18 cellular contexts compared by ENCODE assay signal in genomic region chr3:141321109-141321497, GRCh38. TPM values are rescaled to one million over a fixed set of nuclear protein-coding genes. Genes with fewer than 3 reads are reported as not detected.
DNase-seq lines count a peak whose midpoint lies in the region; ATAC-seq lines count a peak whose summit lies in the region.
"Had no signal": no experiment of that assay in that cellular context is flagged by ENCODE, and none has a peak within 500 bp of the region (broad histone marks: within the 10 kb centered on the region; RNA-seq: fewer than 3 reads in every experiment).

No MANE protein-coding gene starts in this region.

- H3K4me3 Mint-ChIP-seq in activated naive CD4-positive, alpha-beta T cell treated with anti-CD3 and anti-CD28 coated beads, Interleukin-2, amount 50 U/mL, for 24 hours: no peak overlapping the region
- H3K4me3 Mint-ChIP-seq in T-cell: peak overlapping the region in 1 of 3 donors; percentile 66
- peak overlapping the region in 1 of 2 donors; percentile 12 for H3K4me3 Mint-ChIP-seq in stimulated activated naive CD8-positive, alpha-beta T cell treated with anti-CD3 and anti-CD28 coated beads, Interleukin-15, amount 100 ng/mL, for 72 hours
- H3K4me3 Mint-ChIP-seq: activated T-cell treated with anti-CD3 and anti-CD28 coated beads, Interleukin-2, amount 50 U/mL, for 4 hours; WTC11 had no signal

- peak overlapping the region; percentile 88 for H3K27ac Mint-ChIP-seq in activated naive CD4-positive, alpha-beta T cell treated with anti-CD3 and anti-CD28 coated beads, Interleukin-2, amount 50 U/mL, for 24 hours
- H3K27ac Mint-ChIP-seq in T-cell: peak overlapping the region; percentile 95 to 98
- H3K27ac Mint-ChIP-seq in stimulated activated naive CD8-positive, alpha-beta T cell treated with anti-CD3 and anti-CD28 coated beads, Interleukin-15, amount 100 ng/mL, for 72 hours: peak overlapping the region; percentile 14 to 27
- H3K27ac Mint-ChIP-seq: WTC11 had no signal

- H3K9me3 Mint-ChIP-seq in activated naive CD4-positive, alpha-beta T cell treated with anti-CD3 and anti-CD28 coated beads, Interleukin-2, amount 50 U/mL, for 24 hours: peaks cover 7% of the 10 kb centered on the region
- peaks cover 0 to 5% (median 3%) of the 10 kb centered on the region in 3 donors for H3K9me3 Mint-ChIP-seq in T-cell
- H3K9me3 Mint-ChIP-seq in stimulated activated naive CD8-positive, alpha-beta T cell treated with anti-CD3 and anti-CD28 coated beads, Interleukin-15, amount 100 ng/mL, for 72 hours: peaks cover 7 to 37% of the 10 kb centered on the region in 2 donors

- ATAC-seq in T-cell (replicated peaks in 1 of 4): peak; percentile 36 to 63 (median 50)
- ATAC-seq in esophagus mucosa: peak; percentile 17
- ATAC-seq in stimulated activated naive CD8-positive, alpha-beta T cell treated with anti-CD3 and anti-CD28 coated beads, Interleukin-15, amount 100 ng/mL, for 72 hours: no peak
- ATAC-seq in activated CD4-positive, CD25-positive, alpha-beta regulatory T cell treated with anti-CD3 and anti-CD28 coated beads, Interleukin-2, amount 50 U/mL, for 24 hours: no peak

- POLR2A ChIA-PET in T-cell (lab: Charles Lee): no interaction called here

- H3K27me3 Mint-ChIP-seq in activated naive CD4-positive, alpha-beta T cell treated with anti-CD3 and anti-CD28 coated beads, Interleukin-2, amount 50 U/mL, for 24 hours: no peaks in the 10 kb centered on the region
- H3K27me3 Mint-ChIP-seq in T-cell: no peaks in the 10 kb centered on the region
- no peaks in the 10 kb centered on the region for H3K27me3 Mint-ChIP-seq in stimulated activated naive CD8-positive, alpha-beta T cell treated with anti-CD3 and anti-CD28 coated beads, Interleukin-15, amount 100 ng/mL, for 72 hours

- peaks cover 13% of the 10 kb centered on the region for H3K36me3 Mint-ChIP-seq in activated naive CD4-positive, alpha-beta T cell treated with anti-CD3 and anti-CD28 coated beads, Interleukin-2, amount 50 U/mL, for 24 hours
- H3K36me3 Mint-ChIP-seq in T-cell: peaks cover 22% of the 10 kb centered on the region

- CTCF ChIA-PET in T-cell (lab: Charles Lee): interaction anchor here in 1 of 2 donors (1.0 to 1.1 kb wide), 2 partner anchors 11 to 131 kb away, joined by 3 to 5 read pairs; no protein-coding TSS in a partner anchor

- peaks cover 34% of the 10 kb centered on the region for H3K4me1 Mint-ChIP-seq in activated naive CD4-positive, alpha-beta T cell treated with anti-CD3 and anti-CD28 coated beads, Interleukin-2, amount 50 U/mL, for 24 hours
- H3K4me1 Mint-ChIP-seq in T-cell: peaks cover 27 to 31% (median 27%) of the 10 kb centered on the region in 3 donors
- H3K4me1 Mint-ChIP-seq in stimulated activated naive CD8-positive, alpha-beta T cell treated with anti-CD3 and anti-CD28 coated beads, Interleukin-15, amount 100 ng/mL, for 72 hours: peaks cover 18% of the 10 kb centered on the region

- DNase-seq in activated naive CD4-positive, alpha-beta T cell treated with Interleukin-2 at 50 U/mL for 16 hours: no peak
- DNase-seq in T-cell (no peak), NCI-H748 treated with DMSO at 0.1 percent for 48 hours (lab: John Stamatoyannopoulos, UW) (no peak), OCI-M1 (lab: John Stamatoyannopoulos, UW) (no peak)
- DNase-seq in stimulated activated naive CD8-positive, alpha-beta T cell treated with anti-CD3 and anti-CD28 coated beads, Interleukin-15, amount 100 ng/mL, for 72 hours: no peak
- DNase-seq: activated T-cell treated with anti-CD3 and anti-CD28 coated beads, Interleukin-2, amount 50 U/mL, for 4 hours; BE2C; caudate nucleus; GDM1; midbrain; NCI-H1694; NCI-H69; SIG-M5; stimulated activated CD4-positive, alpha-beta T cell treated with anti-CD3 and anti-CD28 coated beads, Interleukin-1b, Interleukin-23, amount 100 ng/mL, for 48 hours had no signal

RNA-seq across cellular contexts. Expression of gene ZBTB38, which starts 47.2 kb away (rescaled TPM):
- total RNA-seq in T-cell (10 to 100 TPM; 38.7 to 72.3 (median 58.2) TPM), esophagus mucosa (18.4 TPM)

Comparison
In these comparisons a context has a peak if more than half of its experiments do, and no peak if none do; other contexts are left out.
1. H3K27ac Mint-ChIP-seq: peak in every context shown above with its lines; median percentile 96 in T-cell; 88 in activated naive CD4-positive, alpha-beta T cell treated with anti-CD3 and anti-CD28 coated beads, Interleukin-2, amount 50 U/mL, for 24 hours; 20 in stimulated activated naive CD8-positive, alpha-beta T cell treated with anti-CD3 and anti-CD28 coated beads, Interleukin-15, amount 100 ng/mL, for 72 hours.
2. ATAC-seq: peak in T-cell (4 of 4) and esophagus mucosa (single experiment); none in stimulated activated naive CD8-positive, alpha-beta T cell treated with anti-CD3 and anti-CD28 coated beads, Interleukin-15, amount 100 ng/mL, for 72 hours (single experiment) and activated CD4-positive, CD25-positive, alpha-beta regulatory T cell treated with anti-CD3 and anti-CD28 coated beads, Interleukin-2, amount 50 U/mL, for 24 hours (0 of 2).